Comparison of ENCODE assay signal across 32 cellular contexts in the genomic region with DNA sequence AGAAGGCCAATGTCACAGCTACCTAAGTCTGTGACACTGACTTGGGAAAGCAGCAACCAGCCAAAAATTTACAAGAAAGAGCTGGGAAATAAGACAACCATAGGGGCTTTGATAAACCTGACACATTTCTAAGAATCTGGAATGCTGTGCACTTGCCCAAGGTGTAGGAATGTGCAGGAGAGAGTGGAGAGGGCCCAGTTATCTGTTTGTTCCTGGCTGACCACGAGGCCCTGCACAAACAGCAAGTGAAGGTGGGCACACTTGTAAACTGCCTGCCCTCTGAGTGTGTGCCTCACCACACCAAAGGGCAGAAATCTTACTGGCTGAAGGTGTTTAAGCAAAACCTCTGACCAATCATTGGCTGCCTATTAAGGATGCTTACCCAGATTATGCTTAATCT. TPM values are rescaled to one million over a fixed set of nuclear protein-coding genes. Genes with fewer than 3 reads are reported as not detected.
"Had no signal": no experiment of that assay in that cellular context is flagged by ENCODE, and none has a peak within 500 bp of the region (broad histone marks: within the 10 kb centered on the region; RNA-seq: fewer than 3 reads in every experiment).

No MANE protein-coding gene starts in this region.

- H3K4me1 ChIP-seq: ascending aorta had no signal

- H3K4me3 Mint-ChIP-seq: activated CD4-positive, alpha-beta T cell treated with anti-CD3 and anti-CD28 coated beads for 36 hours; activated CD4-positive, alpha-beta T cell treated with anti-CD3 and anti-CD28 coated beads, Interleukin-2, amount 10 ng/mL, durations not matched to agents 7 days and 5 days; activated naive CD4-positive, alpha-beta T cell treated with anti-CD3 and anti-CD28 coated beads, Interleukin-2, amount 50 U/mL, for 24 hours; activated naive CD8-positive, alpha-beta T cell treated with anti-CD3 and anti-CD28 coated beads, Interleukin-2, amount 10 ng/mL, durations not matched to agents 7 days and 5 days had no signal

- H3K36me3 Mint-ChIP-seq: activated naive CD4-positive, alpha-beta T cell treated with anti-CD3 and anti-CD28 coated beads, Interleukin-2, amount 50 U/mL, for 24 hours; activated naive CD8-positive, alpha-beta T cell treated with anti-CD3 and anti-CD28 coated beads, Interleukin-2, amount 10 ng/mL, durations not matched to agents 7 days and 5 days had no signal

- DNase-seq: activated CD4-positive, alpha-beta T cell treated with anti-CD3 and anti-CD28 coated beads for 36 hours; activated CD4-positive, alpha-beta T cell treated with anti-CD3 and anti-CD28 coated beads, Interleukin-2, amount 10 ng/mL, durations not matched to agents 7 days and 5 days; activated CD4-positive, alpha-beta T cell treated with anti-CD3 and anti-CD28 coated beads, Interleukin-2, amount 50 U/mL, for 48 hours; activated CD8-positive, alpha-beta memory T cell treated with anti-CD3 and anti-CD28 coated beads, Interleukin-2, amount 50 U/mL, for 48 hours; activated gamma-delta T cell; activated naive CD4-positive, alpha-beta T cell treated with Interleukin-2 at 50 U/mL for 16 hours; activated naive CD8-positive, alpha-beta T cell treated with anti-CD3 and anti-CD28 coated beads, Interleukin-2, amount 10 ng/mL, durations not matched to agents 7 days and 5 days; activated T-cell treated with anti-CD3 and anti-CD28 coated beads, Interleukin-2, amount 50 U/mL, for 48 hours; amygdala; NCI-H1105; NCI-H1417 treated with DMSO at 0.1 percent for 48 hours; NCI-H187 treated with DMSO at 0.1 percent for 48 hours; NCI-H2081; NCI-H2171 treated with DMSO at 0.1 percent for 48 hours; NCI-H2227 treated with DMSO at 0.1 percent for 48 hours; NCI-H446; NCI-H510A treated with DMSO at 0.1 percent for 48 hours; NCI-H526 treated with DMSO at 0.1 percent for 48 hours; NCI-H774; SHP77; SJCRH30 had no signal

- H3K9me3 ChIP-seq: ascending aorta, SJCRH30 had no signal

- H3K9me3 Mint-ChIP-seq: activated CD4-positive, alpha-beta T cell treated with anti-CD3 and anti-CD28 coated beads, Interleukin-2, amount 10 ng/mL, durations not matched to agents 7 days and 5 days; activated naive CD4-positive, alpha-beta T cell treated with anti-CD3 and anti-CD28 coated beads, Interleukin-2, amount 50 U/mL, for 24 hours; activated naive CD8-positive, alpha-beta T cell treated with anti-CD3 and anti-CD28 coated beads, Interleukin-2, amount 10 ng/mL, durations not matched to agents 7 days and 5 days had no signal

- H3K27ac Mint-ChIP-seq: activated CD4-positive, alpha-beta T cell treated with anti-CD3 and anti-CD28 coated beads for 36 hours; activated CD4-positive, alpha-beta T cell treated with anti-CD3 and anti-CD28 coated beads, Interleukin-2, amount 10 ng/mL, durations not matched to agents 7 days and 5 days; activated naive CD4-positive, alpha-beta T cell treated with anti-CD3 and anti-CD28 coated beads, Interleukin-2, amount 50 U/mL, for 24 hours; activated naive CD8-positive, alpha-beta T cell treated with anti-CD3 and anti-CD28 coated beads, Interleukin-2, amount 10 ng/mL, durations not matched to agents 7 days and 5 days had no signal

- H3K36me3 ChIP-seq: ascending aorta, cardiac muscle cell, SJCRH30 had no signal

- H3K27ac ChIP-seq: ascending aorta, cardiac muscle cell, SJCRH30, SK-N-MC had no signal

- H3K4me3 ChIP-seq: ascending aorta, cardiac muscle cell, SJCRH30, SK-N-MC had no signal

- ATAC-seq: activated CD4-positive, alpha-beta T cell treated with anti-CD3 and anti-CD28 coated beads for 36 hours; activated CD4-positive, CD25-positive, alpha-beta regulatory T cell treated with anti-CD3 and anti-CD28 coated beads, Interleukin-2, amount 50 U/mL, for 24 hours; Panc1 had no signal

- H3K4me1 Mint-ChIP-seq: activated CD4-positive, alpha-beta T cell treated with anti-CD3 and anti-CD28 coated beads for 36 hours; activated CD4-positive, alpha-beta T cell treated with anti-CD3 and anti-CD28 coated beads, Interleukin-2, amount 10 ng/mL, durations not matched to agents 7 days and 5 days; activated naive CD4-positive, alpha-beta T cell treated with anti-CD3 and anti-CD28 coated beads, Interleukin-2, amount 50 U/mL, for 24 hours; activated naive CD8-positive, alpha-beta T cell treated with anti-CD3 and anti-CD28 coated beads, Interleukin-2, amount 10 ng/mL, durations not matched to agents 7 days and 5 days had no signal

- H3K27me3 ChIP-seq: ascending aorta, cardiac muscle cell, SJCRH30 had no signal

- FAIRE-seq: TTC549 had no signal

RNA-seq across cellular contexts. Expression of a gene that starts 27.3 kb away (rescaled TPM):
- total RNA-seq: activated CD4-positive, alpha-beta T cell treated with anti-CD3 and anti-CD28 coated beads for 36 hours; activated CD4-positive, alpha-beta T cell treated with anti-CD3 and anti-CD28 coated beads, Interleukin-2, amount 10 ng/mL, durations not matched to agents 7 days and 5 days; activated naive CD8-positive, alpha-beta T cell treated with anti-CD3 and anti-CD28 coated beads, Interleukin-2, amount 10 ng/mL, durations not matched to agents 7 days and 5 days; MCF 10A; RPMI7951; T-helper 1 cell treated with Interleukin-12 subunit alpha and Interleukin-12 subunit beta and Interleukin-4 antibody, amounts not matched to agents 30 ng/mL and 1 ng/mL, for 36 hours; T-helper 2 cell treated with Interferon-gamma antibody and Interleukin-4, amounts not matched to agents 100 ng/mL and 5 ng/mL, for 36 hours had no signal
